In genomic region chr18:65946777-65947176, GRCh38 we compare ENCODE assay signal across 38 cellular contexts.
"Had no signal": no experiment of that assay in that cellular context is flagged by ENCODE, and none has a peak within 500 bp of the region (broad histone marks: within the 10 kb centered on the region; RNA-seq: fewer than 3 reads in every experiment).

No MANE protein-coding gene starts in this region.

- H3K9me3 ChIP-seq: adrenal gland, body of pancreas, breast epithelium had no signal

- H3K27ac ChIP-seq: adrenal gland, body of pancreas, brain microvascular endothelial cell, breast epithelium, cardiac muscle cell, WERI-Rb-1 had no signal

- DNase-seq: activated B cell treated with CpG ODN at 0.5 μM for 24 hours; activated CD4-positive, alpha-beta memory T cell treated with anti-CD3 and anti-CD28 coated beads for 36 hours; activated CD4-positive, alpha-beta T cell treated with anti-CD3 and anti-CD28 coated beads for 4 hours; activated CD4-positive, alpha-beta T cell treated with anti-CD3 and anti-CD28 coated beads, Interleukin-2, amount 10 ng/mL, durations not matched to agents 24 days and 14 days; activated CD4-positive, alpha-beta T cell treated with anti-CD3 and anti-CD28 coated beads, Interleukin-2, amount 50 U/mL, for 1 hour; activated CD4-positive, alpha-beta T cell treated with anti-CD3 and anti-CD28 coated beads, Interleukin-2, amount 50 U/mL, for 4 hours; activated CD4-positive, CD25-positive, alpha-beta regulatory T cell treated with anti-CD3 and anti-CD28 coated beads, Interleukin-2, amount 50 U/mL, for 72 hours; activated CD8-positive, alpha-beta memory T cell treated with anti-CD3 and anti-CD28 coated beads, Interleukin-2, amount 50 U/mL, for 4 hours; activated CD8-positive, alpha-beta T cell treated with anti-CD3 and anti-CD28 coated beads for 36 hours; activated effector memory CD4-positive, alpha-beta T cell treated with anti-CD3 and anti-CD28 coated beads, Interleukin-2, amount 50 U/mL, for 16 hours; activated gamma-delta T cell treated with Interleukin-2 at 50 U/mL for 16 hours; activated naive CD4-positive, alpha-beta T cell; activated naive CD4-positive, alpha-beta T cell treated with anti-CD3 and anti-CD28 coated beads for 36 hours; activated naive CD4-positive, alpha-beta T cell treated with anti-CD3 and anti-CD28 coated beads, Interleukin-2, amount 50 U/mL, for 16 hours; activated naive CD8-positive, alpha-beta T cell treated with anti-CD3 and anti-CD28 coated beads for 36 hours; activated T-cell treated with anti-CD3 and anti-CD28 coated beads for 4 hours; activated T-cell treated with anti-CD3 and anti-CD28 coated beads, Interleukin-2, amount 50 U/mL, for 1 hour; activated T-cell treated with anti-CD3 and anti-CD28 coated beads, Interleukin-2, amount 50 U/mL, for 4 hours; activated T-cell treated with anti-CD3 and anti-CD28 coated beads, Interleukin-2, amount 50 U/mL, for 72 hours; adrenal gland; amniotic stem cell; aorta; body of pancreas; brain microvascular endothelial cell; caudate nucleus; cerebellar nuclear complex; T-helper 1 cell; T-helper 2 cell; T-helper 9 cell; WERI-Rb-1 had no signal

- H3K4me3 Mint-ChIP-seq: activated B cell treated with CpG ODN at 0.5 μM for 24 hours; activated CD4-positive, alpha-beta memory T cell treated with anti-CD3 and anti-CD28 coated beads for 36 hours; activated CD4-positive, alpha-beta T cell treated with anti-CD3 and anti-CD28 coated beads, Interleukin-2, amount 10 ng/mL, durations not matched to agents 24 days and 14 days; activated CD8-positive, alpha-beta T cell treated with anti-CD3 and anti-CD28 coated beads for 36 hours; activated naive CD4-positive, alpha-beta T cell treated with anti-CD3 and anti-CD28 coated beads for 36 hours; activated naive CD8-positive, alpha-beta T cell treated with anti-CD3 and anti-CD28 coated beads for 36 hours; activated T-cell treated with anti-CD3 and anti-CD28 coated beads, Interleukin-2, amount 50 U/mL, for 4 hours; activated T-cell treated with anti-CD3 and anti-CD28 coated beads, Interleukin-2, amount 50 U/mL, for 72 hours; activated T-helper 1 cell treated with anti-CD3 and anti-CD28 coated beads, Interleukin-12 subunit alpha, Interleukin-12 subunit beta, Interleukin-2, Interleukin-4 antibody, amounts not matched to agents 30 ng/mL and 10 ng/mL and 1 ng/mL, durations not matched to agents 14 hours and 24 hours and 36 hours; activated T-helper 17 cell treated with anti-CD3 and anti-CD28 coated beads, Interleukin-2, amount 50 U/mL, for 72 hours; central memory CD8-positive, alpha-beta T cell; T-helper 1 cell treated with Interleukin-12 subunit alpha and Interleukin-12 subunit beta and Interleukin-4 antibody, amounts not matched to agents 30 μg/mL and 1 μg/mL, for 36 hours; T-helper 2 cell treated with Interferon-gamma antibody and Interleukin-4, amounts not matched to agents 5 μg/mL and 100 μg/mL, for 36 hours had no signal

- H3K36me3 ChIP-seq: adrenal gland, brain microvascular endothelial cell, breast epithelium, cardiac muscle cell, WERI-Rb-1 had no signal

- H3K4me1 Mint-ChIP-seq: activated B cell treated with CpG ODN at 0.5 μM for 24 hours; activated CD4-positive, alpha-beta T cell treated with anti-CD3 and anti-CD28 coated beads, Interleukin-2, amount 10 ng/mL, durations not matched to agents 24 days and 14 days; activated naive CD8-positive, alpha-beta T cell treated with anti-CD3 and anti-CD28 coated beads for 36 hours; activated T-helper 17 cell treated with anti-CD3 and anti-CD28 coated beads, Interleukin-2, amount 50 U/mL, for 72 hours; central memory CD8-positive, alpha-beta T cell had no signal

- H3K4me3 ChIP-seq: adrenal gland, body of pancreas, breast epithelium, cardiac muscle cell had no signal

- H3K9me3 Mint-ChIP-seq: activated B cell treated with CpG ODN at 0.5 μM for 24 hours; activated CD4-positive, alpha-beta T cell treated with anti-CD3 and anti-CD28 coated beads, Interleukin-2, amount 10 ng/mL, durations not matched to agents 24 days and 14 days; activated naive CD8-positive, alpha-beta T cell treated with anti-CD3 and anti-CD28 coated beads for 36 hours; activated T-cell treated with anti-CD3 and anti-CD28 coated beads, Interleukin-2, amount 50 U/mL, for 4 hours; central memory CD8-positive, alpha-beta T cell had no signal

- H3K4me1 ChIP-seq: adrenal gland, body of pancreas, breast epithelium had no signal

- H3K27me3 Mint-ChIP-seq: activated B cell treated with CpG ODN at 0.5 μM for 24 hours; activated CD4-positive, alpha-beta memory T cell treated with anti-CD3 and anti-CD28 coated beads for 36 hours; activated CD4-positive, alpha-beta T cell treated with anti-CD3 and anti-CD28 coated beads, Interleukin-2, amount 10 ng/mL, durations not matched to agents 24 days and 14 days; activated CD8-positive, alpha-beta T cell treated with anti-CD3 and anti-CD28 coated beads for 36 hours; activated naive CD8-positive, alpha-beta T cell treated with anti-CD3 and anti-CD28 coated beads for 36 hours; activated T-helper 17 cell treated with anti-CD3 and anti-CD28 coated beads, Interleukin-2, amount 50 U/mL, for 72 hours; central memory CD8-positive, alpha-beta T cell had no signal

- H3K27me3 ChIP-seq: adrenal gland, body of pancreas, brain microvascular endothelial cell, breast epithelium, cardiac muscle cell had no signal

- ATAC-seq: activated CD8-positive, alpha-beta T cell treated with anti-CD3 and anti-CD28 coated beads for 36 hours; activated naive CD4-positive, alpha-beta T cell treated with anti-CD3 and anti-CD28 coated beads, Interleukin-2, amount 50 U/mL, for 72 hours; activated T-cell treated with anti-CD3 and anti-CD28 coated beads, Interleukin-2, amount 50 U/mL, for 4 hours; activated T-cell treated with anti-CD3 and anti-CD28 coated beads, Interleukin-2, amount 50 U/mL, for 72 hours; activated T-helper 17 cell treated with anti-CD3 and anti-CD28 coated beads, Interleukin-2, amount 50 U/mL, for 72 hours; body of pancreas had no signal

- H3K36me3 Mint-ChIP-seq: activated CD4-positive, alpha-beta memory T cell treated with anti-CD3 and anti-CD28 coated beads for 36 hours; activated naive CD4-positive, alpha-beta T cell treated with anti-CD3 and anti-CD28 coated beads, Interleukin-2, amount 50 U/mL, for 72 hours; activated naive CD8-positive, alpha-beta T cell treated with anti-CD3 and anti-CD28 coated beads for 36 hours had no signal

- H3K27ac Mint-ChIP-seq: activated B cell treated with CpG ODN at 0.5 μM for 24 hours; activated CD4-positive, alpha-beta memory T cell treated with anti-CD3 and anti-CD28 coated beads for 36 hours; activated CD4-positive, alpha-beta T cell treated with anti-CD3 and anti-CD28 coated beads, Interleukin-2, amount 10 ng/mL, durations not matched to agents 24 days and 14 days; activated CD8-positive, alpha-beta T cell treated with anti-CD3 and anti-CD28 coated beads for 36 hours; activated naive CD4-positive, alpha-beta T cell treated with anti-CD3 and anti-CD28 coated beads for 36 hours; activated naive CD4-positive, alpha-beta T cell treated with anti-CD3 and anti-CD28 coated beads, Interleukin-2, amount 50 U/mL, for 72 hours; activated naive CD8-positive, alpha-beta T cell treated with anti-CD3 and anti-CD28 coated beads for 36 hours; activated T-cell treated with anti-CD3 and anti-CD28 coated beads, Interleukin-2, amount 50 U/mL, for 72 hours; activated T-helper 1 cell treated with anti-CD3 and anti-CD28 coated beads, Interleukin-12 subunit alpha, Interleukin-12 subunit beta, Interleukin-2, Interleukin-4 antibody, amounts not matched to agents 30 ng/mL and 10 ng/mL and 1 ng/mL, durations not matched to agents 14 hours and 24 hours and 36 hours; activated T-helper 17 cell treated with anti-CD3 and anti-CD28 coated beads, Interleukin-2, amount 50 U/mL, for 72 hours; T-helper 1 cell treated with Interleukin-12 subunit alpha and Interleukin-12 subunit beta and Interleukin-4 antibody, amounts not matched to agents 30 μg/mL and 1 μg/mL, for 36 hours; T-helper 2 cell treated with Interferon-gamma antibody and Interleukin-4, amounts not matched to agents 5 μg/mL and 100 μg/mL, for 36 hours had no signal
